ENCODE assay signal across 14 cellular contexts in the genomic region with DNA sequence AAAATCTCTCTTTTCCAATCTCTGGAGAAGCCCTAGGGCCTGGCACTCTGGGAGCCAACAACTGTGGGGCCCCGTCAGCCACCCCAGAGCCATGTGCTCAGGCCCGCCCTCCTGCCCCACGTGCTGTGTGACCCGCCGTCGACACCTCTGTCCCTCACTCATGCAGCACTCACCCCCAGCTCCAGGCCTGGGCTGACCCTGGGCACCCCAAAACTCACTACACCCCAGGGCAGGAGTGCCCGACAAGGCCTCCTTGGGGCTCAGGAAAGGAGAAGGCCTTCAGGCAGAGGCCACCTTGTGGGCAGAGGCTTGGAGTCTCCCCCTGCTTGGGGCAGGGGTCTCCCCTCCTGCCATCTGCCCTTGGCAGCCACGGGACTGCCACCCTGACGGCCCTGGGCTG. TPM values are rescaled to one million over a fixed set of nuclear protein-coding genes. Genes with fewer than 3 reads are reported as not detected.
DNase-seq lines count a peak whose midpoint lies in the region; ATAC-seq and TF ChIP-seq lines count a peak whose summit lies in the region.
"Had no signal": no experiment of that assay in that cellular context is flagged by ENCODE, and none has a peak within 500 bp of the region (broad histone marks: within the 10 kb centered on the region; RNA-seq: fewer than 3 reads in every experiment).

No MANE protein-coding gene starts in this region.

- H3K27ac Mint-ChIP-seq in activated T-cell treated with anti-CD3 and anti-CD28 coated beads, Interleukin-2, amount 50 U/mL, for 72 hours = no peak overlapping the region

- peak overlapping the region; percentile 71 to 74 for H3K4me3 Mint-ChIP-seq in activated T-cell treated with anti-CD3 and anti-CD28 coated beads, Interleukin-2, amount 50 U/mL, for 72 hours

- no peaks in the 10 kb centered on the region for H3K36me3 Mint-ChIP-seq in activated T-cell treated with anti-CD3 and anti-CD28 coated beads, Interleukin-2, amount 50 U/mL, for 72 hours (ENCODE audit: insufficient read depth in 2 of 2)

- H3K36me3 ChIP-seq in heart right ventricle = peaks cover 0 to 5% (median 0%) of the 10 kb centered on the region in 9 donors
- no peaks in the 10 kb centered on the region for H3K36me3 ChIP-seq in lower lobe of right lung
- no peaks in the 10 kb centered on the region for H3K36me3 ChIP-seq in upper lobe of right lung

- H3K9me3 ChIP-seq in heart right ventricle = no peaks in the 10 kb centered on the region
- no peaks in the 10 kb centered on the region for H3K9me3 ChIP-seq in lower lobe of right lung
- H3K9me3 ChIP-seq in upper lobe of right lung = no peaks in the 10 kb centered on the region

- TF ChIP-seq CTCF in heart right ventricle (IDR thresholded peaks at IDR 0.05) (no peak), lower lobe of right lung (IDR thresholded peaks at IDR 0.05) (no peak), upper lobe of right lung (IDR thresholded peaks at IDR 0.05) (no peak)

- H3K27me3 ChIP-seq in heart right ventricle (no peaks in the 10 kb centered on the region), lower lobe of right lung (ENCODE audit: low read depth) (no peaks in the 10 kb centered on the region), upper lobe of right lung (no peaks in the 10 kb centered on the region)

- no peaks in the 10 kb centered on the region for H3K9me3 Mint-ChIP-seq in activated T-cell treated with anti-CD3 and anti-CD28 coated beads, Interleukin-2, amount 50 U/mL, for 72 hours

- WGBS in heart right ventricle, 2 donors = 82 to 88% methylated on average over 9 of the region's 9 CpGs

- H3K27ac ChIP-seq in heart right ventricle (no peak overlapping the region), lower lobe of right lung (peak overlapping the region; percentile 41), upper lobe of right lung (no peak overlapping the region)

- H3K4me1 ChIP-seq in heart right ventricle (peaks cover 12 to 46% (median 32%) of the 10 kb centered on the region in 9 donors), lower lobe of right lung (peaks cover 36% of the 10 kb centered on the region), upper lobe of right lung (peaks cover 24% of the 10 kb centered on the region)

- intact Hi-C loops in left ventricle myocardium superior (cut with micrococcal nuclease) (no loop called here), heart right ventricle (cut with DNase I) (loop anchor here in 1 of 10 donors (10.0 kb wide), 1 partner anchor 255 kb away; the partner anchor contains the start of genes GAK and TMEM175), lower lobe of right lung (cut with DNase I) (no loop called here), upper lobe of right lung (cut with DNase I) (no loop called here)

- no peaks in the 10 kb centered on the region for H3K27me3 Mint-ChIP-seq in activated T-cell treated with anti-CD3 and anti-CD28 coated beads, Interleukin-2, amount 50 U/mL, for 72 hours (ENCODE audit: low read depth)

- H3K4me3 ChIP-seq in heart right ventricle (no peak overlapping the region), lower lobe of right lung (no peak overlapping the region), upper lobe of right lung (no peak overlapping the region)

- ATAC-seq in left ventricle myocardium superior = no peak
- ATAC-seq in heart right ventricle = no peak
- ATAC-seq in activated T-cell treated with anti-CD3 and anti-CD28 coated beads, Interleukin-2, amount 50 U/mL, for 72 hours (replicated peaks in 1 of 2) = no peak
- no peak for ATAC-seq in lower lobe of right lung
- ATAC-seq in HG03457 (IDR thresholded peaks at IDR 0.05; ENCODE audit: unreplicated experiment) = no peak
- ATAC-seq in upper lobe of right lung = no peak
- ATAC-seq in GM18511 (IDR thresholded peaks at IDR 0.05; ENCODE audit: unreplicated experiment) = no peak

- H3K4me1 Mint-ChIP-seq in activated T-cell treated with anti-CD3 and anti-CD28 coated beads, Interleukin-2, amount 50 U/mL, for 72 hours (ENCODE audit: low read depth) = peaks cover 6% of the 10 kb centered on the region

- DNase-seq in left ventricle myocardium superior (peak; percentile 30), heart right ventricle (no peak), lower lobe of right lung (peak; percentile 42), upper lobe of right lung (no peak), Ammon's horn (ENCODE audit: low spot score) (no peak)
- DNase-seq in activated T-cell treated with anti-CD3 and anti-CD28 coated beads, Interleukin-2, amount 50 U/mL, for 72 hours = no peak
- DNase-seq: AML-193; Kasumi-1; left cardiac atrium; NCI-H2107; NK-92 treated with Interleukin-12 subunit alpha and Interleukin-12 subunit beta, amount 100 ng/mL, for 24 hours; occipital lobe had no signal

RNA-seq across cellular contexts. Expression of gene MYL5, which starts 5.7 kb away (rescaled TPM):
- total RNA-seq in left ventricle myocardium superior = 2.7 TPM
- 1 to 10 TPM; 4.0 to 7.5 (median 6.1) TPM for total RNA-seq in heart right ventricle
- 1 to 10 TPM; 3.3 to 8.1 TPM for polyA plus RNA-seq in heart right ventricle
- total RNA-seq in activated T-cell treated with anti-CD3 and anti-CD28 coated beads, Interleukin-2, amount 50 U/mL, for 72 hours = 10 to 100 TPM; 21.3 TPM
- total RNA-seq in lower lobe of right lung = 9.7 TPM
- total RNA-seq in upper lobe of right lung = 9.7 TPM

RNA-seq across cellular contexts. Expression of gene ATP5ME, which starts 6.0 kb away (rescaled TPM):
- 1,128 TPM for total RNA-seq in left ventricle myocardium superior
- 1,000 to 10,000 TPM in 5 of 10 donors, 100 to 1,000 TPM in 5; 651 to 1,196 (median 982) TPM for total RNA-seq in heart right ventricle
- polyA plus RNA-seq in heart right ventricle = 1,000 to 10,000 TPM in 1 of 2 donors, 100 to 1,000 TPM in 1; 999 to 4,239 TPM
- 100 to 1,000 TPM; 108 to 125 TPM for total RNA-seq in activated T-cell treated with anti-CD3 and anti-CD28 coated beads, Interleukin-2, amount 50 U/mL, for 72 hours
- total RNA-seq in lower lobe of right lung = 173 TPM
- 167 TPM for total RNA-seq in upper lobe of right lung

RNA-seq across cellular contexts. Expression of gene SLC49A3, which starts 8.9 kb away (rescaled TPM):
- 12.6 TPM for total RNA-seq in left ventricle myocardium superior
- 10 to 100 TPM in 9 of 10 donors, 1 to 10 TPM in 1; 9.8 to 16.9 (median 12.3) TPM for total RNA-seq in heart right ventricle
- polyA plus RNA-seq in heart right ventricle = 10 to 100 TPM in 1 of 2 donors, 1 to 10 TPM in 1; 8.8 to 28.5 TPM
- total RNA-seq in activated T-cell treated with anti-CD3 and anti-CD28 coated beads, Interleukin-2, amount 50 U/mL, for 72 hours = under 1 TPM; 0.29 to 0.37 TPM
- 31.5 TPM for total RNA-seq in lower lobe of right lung
- 32.9 TPM for total RNA-seq in upper lobe of right lung

RNA-seq across cellular contexts. Expression of gene PCGF3, which starts 25.5 kb away (rescaled TPM):
- 20.9 TPM for total RNA-seq in left ventricle myocardium superior
- 10 to 100 TPM; 17.5 to 26.1 (median 20.9) TPM for total RNA-seq in heart right ventricle
- polyA plus RNA-seq in heart right ventricle = 10 to 100 TPM; 21.7 to 50.8 TPM
- 10 to 100 TPM; 31.5 to 35.5 TPM for total RNA-seq in activated T-cell treated with anti-CD3 and anti-CD28 coated beads, Interleukin-2, amount 50 U/mL, for 72 hours
- 44.8 TPM for total RNA-seq in lower lobe of right lung
- 42.2 TPM for total RNA-seq in upper lobe of right lung

RNA-seq across cellular contexts. Expression of gene PDE6B, which starts 54.7 kb away (rescaled TPM):
- total RNA-seq in left ventricle myocardium superior (2.1 TPM), heart right ventricle (1 to 10 TPM; 1.8 to 6.2 (median 4.4) TPM), lower lobe of right lung (5.5 TPM), upper lobe of right lung (9.1 TPM)
- polyA plus RNA-seq in heart right ventricle = 1 to 10 TPM in 1 of 2 donors, under 1 TPM in 1; 0.73 to 2.0 TPM
- 10 to 100 TPM; 14.0 to 18.9 TPM for total RNA-seq in activated T-cell treated with anti-CD3 and anti-CD28 coated beads, Interleukin-2, amount 50 U/mL, for 72 hours

Comparison
In these comparisons a context has a peak if more than half of its experiments do, and no peak if none do; other contexts are left out.
1. DNase-seq: peak in left ventricle myocardium superior (single experiment) and lower lobe of right lung (single experiment); none in heart right ventricle (0 of 2), activated T-cell treated with anti-CD3 and anti-CD28 coated beads, Interleukin-2, amount 50 U/mL, for 72 hours (0 of 2), upper lobe of right lung (single experiment) and Ammon's horn (single experiment).